In the genomic region with DNA sequence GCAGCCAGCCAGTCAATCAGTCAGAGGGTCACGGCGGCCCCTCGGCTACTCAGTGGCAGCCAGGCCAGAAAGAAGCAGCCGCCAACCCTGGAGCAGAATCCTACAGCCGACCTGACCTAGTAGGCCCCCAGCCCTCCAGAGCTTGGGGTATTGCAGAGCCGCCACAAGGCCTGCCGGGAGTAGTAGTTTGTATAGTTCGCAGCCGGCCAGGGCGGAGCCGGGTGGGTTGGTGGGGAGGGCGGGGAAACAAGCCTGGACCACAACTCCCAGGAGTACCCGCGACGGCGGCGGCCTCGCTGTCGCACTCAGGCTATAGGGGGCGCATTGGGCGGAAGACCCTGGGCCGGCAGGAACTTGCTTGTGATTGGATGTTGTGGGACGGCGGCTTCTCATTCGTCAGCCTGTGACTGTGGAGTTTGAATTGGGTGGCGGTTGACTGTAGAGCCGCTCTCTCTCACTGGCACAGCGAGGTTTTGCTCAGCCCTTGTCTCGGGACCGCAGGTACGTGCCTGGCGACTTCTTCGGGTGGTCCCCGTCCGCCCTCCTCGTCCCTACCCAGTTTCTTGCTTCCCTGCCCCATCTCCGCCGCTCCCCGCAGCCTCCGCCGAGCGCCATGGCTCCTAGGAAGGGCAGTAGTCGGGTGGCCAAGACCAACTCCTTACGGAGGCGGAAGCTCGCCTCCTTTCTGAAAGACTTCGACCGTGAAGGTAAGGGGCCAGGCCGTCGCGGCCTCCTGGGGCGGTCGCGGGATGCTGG, we compare ENCODE assay signal across 1 cellular context.
A peak's percentile ranks its signal among the peaks of the same experiment; 100 is the strongest.
TF ChIP-seq lines count a peak whose summit lies in the region.

TSS of gene CDCA8 (plus strand) at position 439 of the 756 bp plus-strand sequence. CDS start at position 614, 175 bp downstream.

TF ChIP-seq in K562, 482 proteins besides CTCF, POLR2A, EP300 and RAD21 (continued from another document and continues in another):
- TF ChIP-seq POLR3A (IDR thresholded peaks at IDR 0.05; ENCODE audit: borderline replicate concordance, extremely low read depth, insufficient read depth, insufficient read length) (no peak), GTF2B (IDR thresholded peaks at IDR 0.05; ENCODE audit: extremely low read depth, insufficient read length) (no peak), ZFP30 (CRISPR knock-in tag; IDR thresholded peaks at IDR 0.05; ENCODE audit: borderline replicate concordance) (no peak), PHF21A (IDR thresholded peaks at IDR 0.05; ENCODE audit: borderline replicate concordance, low read depth) (no peak), ZBTB1 (CRISPR knock-in tag; IDR thresholded peaks at IDR 0.05; ENCODE audit: borderline replicate concordance, low read depth) (no peak; the same call in 1 of the 2 replicates), HEY1 (CRISPR knock-in tag; IDR thresholded peaks at IDR 0.05; ENCODE audit: borderline replicate concordance) (no peak), CREB3L1 (IDR thresholded peaks at IDR 0.05; ENCODE audit: borderline replicate concordance, low read depth) (peak; percentile 82), PURB (CRISPR knock-in tag; IDR thresholded peaks at IDR 0.05; ENCODE audit: low read depth) (no peak), NFYB (IDR thresholded peaks at IDR 0.05; ENCODE audit: extremely low read depth, insufficient read length) (peak; percentile 89), NFIX (CRISPR knock-in tag; IDR thresholded peaks at IDR 0.05; ENCODE audit: low read depth) (no peak), ZNF232 (CRISPR knock-in tag; IDR thresholded peaks at IDR 0.05) (0 out of 2 replicates have a peak, but pooled peaks have one; percentile 73), ZMIZ1 (IDR thresholded peaks at IDR 0.05; ENCODE audit: low read depth in 2 of 2, low read length in 2 of 2) (no peak), CC2D1A (IDR thresholded peaks at IDR 0.05) (peak; percentile 68), LEF1 (IDR thresholded peaks at IDR 0.05) (no peak), FUS (optimal IDR thresholded peaks at IDR 0.05; ENCODE audit: low read depth, low read length) (no peak), CEBPG (CRISPR knock-in tag; IDR thresholded peaks at IDR 0.05) (no peak; the same call in 1 of the 2 replicates), CEBPG (tag; conservative IDR thresholded peaks at IDR 0.05 in 1 of 2, IDR thresholded peaks at IDR 0.05 in 1 of 2) (peak in 1 of 2 experiments; percentile 23; a peak in 1 of 4 replicates), RBM17 (IDR thresholded peaks at IDR 0.05; ENCODE audit: borderline replicate concordance, low read depth, low read length) (no peak), JUN (IDR thresholded peaks at IDR 0.05; ENCODE audit: borderline replicate concordance, low read depth, low read length) (peak; percentile 39), JUN (CRISPR knock-in tag; IDR thresholded peaks at IDR 0.05; ENCODE audit: borderline replicate concordance) (peak; percentile 92; the same call in 1 of the 2 replicates), C11orf30 (IDR thresholded peaks at IDR 0.05; ENCODE audit: low read depth) (peak; percentile 99), CBX1 (IDR thresholded peaks at IDR 0.05; ENCODE audit: low read depth) (no peak), ZBTB26 (CRISPR knock-in tag; IDR thresholded peaks at IDR 0.05) (no peak), ZNF79 (CRISPR knock-in tag; IDR thresholded peaks at IDR 0.05; ENCODE audit: low read depth) (no peak), ZBTB17 (CRISPR knock-in tag; IDR thresholded peaks at IDR 0.05) (no peak; the same call in 1 of the 2 replicates), SRSF9 (IDR thresholded peaks at IDR 0.05; ENCODE audit: borderline replicate concordance, low read depth, low read length) (no peak), ZNF696 (CRISPR knock-in tag; conservative IDR thresholded peaks at IDR 0.05) (no peak), SRSF7 (optimal IDR thresholded peaks at IDR 0.05; ENCODE audit: low read depth, low read length) (no peak), POLR2H (tag; IDR thresholded peaks at IDR 0.05; ENCODE audit: low read depth) (0 out of 2 replicates have a peak, but pooled peaks have one; percentile 57), RUNX1 (IDR thresholded peaks at IDR 0.05; ENCODE audit: low read depth) (no peak), PHB2 (IDR thresholded peaks at IDR 0.05; ENCODE audit: low read depth) (no peak), KAT2B (IDR thresholded peaks at IDR 0.05; ENCODE audit: low read depth, low read length) (peak; percentile 96), BDP1 (IDR thresholded peaks at IDR 0.05; ENCODE audit: insufficient read depth, insufficient read length) (no peak), HNRNPK (IDR thresholded peaks at IDR 0.05; ENCODE audit: low read depth, low read length, poor library complexity, severe bottlenecking) (no peak), PML (IDR thresholded peaks at IDR 0.05; ENCODE audit: low read length) (0 out of 2 replicates have a peak, but pooled peaks have one; percentile 19), ZNF239 (CRISPR knock-in tag; IDR thresholded peaks at IDR 0.05) (no peak), ZNF444 (CRISPR knock-in tag; IDR thresholded peaks at IDR 0.05) (no peak), LCOR (CRISPR knock-in tag; IDR thresholded peaks at IDR 0.05) (peak; percentile 84), ZNF764 (CRISPR knock-in tag; IDR thresholded peaks at IDR 0.05; ENCODE audit: low read depth) (no peak), RBM15 (IDR thresholded peaks at IDR 0.05; ENCODE audit: insufficient read depth, low read length) (no peak), STAT5A (IDR thresholded peaks at IDR 0.05; ENCODE audit: borderline replicate concordance, low read length) (no peak), SIN3B (IDR thresholded peaks at IDR 0.05; ENCODE audit: low read depth) (peak; percentile 96)
- TF ChIP-seq, protein P1, sequence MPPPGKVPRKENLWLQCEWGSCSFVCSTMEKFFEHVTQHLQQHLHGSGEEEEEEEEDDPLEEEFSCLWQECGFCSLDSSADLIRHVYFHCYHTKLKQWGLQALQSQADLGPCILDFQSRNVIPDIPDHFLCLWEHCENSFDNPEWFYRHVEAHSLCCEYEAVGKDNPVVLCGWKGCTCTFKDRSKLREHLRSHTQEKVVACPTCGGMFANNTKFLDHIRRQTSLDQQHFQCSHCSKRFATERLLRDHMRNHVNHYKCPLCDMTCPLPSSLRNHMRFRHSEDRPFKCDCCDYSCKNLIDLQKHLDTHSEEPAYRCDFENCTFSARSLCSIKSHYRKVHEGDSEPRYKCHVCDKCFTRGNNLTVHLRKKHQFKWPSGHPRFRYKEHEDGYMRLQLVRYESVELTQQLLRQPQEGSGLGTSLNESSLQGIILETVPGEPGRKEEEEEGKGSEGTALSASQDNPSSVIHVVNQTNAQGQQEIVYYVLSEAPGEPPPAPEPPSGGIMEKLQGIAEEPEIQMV (tag; conservative IDR thresholded peaks at IDR 0.05; ENCODE audit: low read depth), result no peak
- TF ChIP-seq, protein P2, sequence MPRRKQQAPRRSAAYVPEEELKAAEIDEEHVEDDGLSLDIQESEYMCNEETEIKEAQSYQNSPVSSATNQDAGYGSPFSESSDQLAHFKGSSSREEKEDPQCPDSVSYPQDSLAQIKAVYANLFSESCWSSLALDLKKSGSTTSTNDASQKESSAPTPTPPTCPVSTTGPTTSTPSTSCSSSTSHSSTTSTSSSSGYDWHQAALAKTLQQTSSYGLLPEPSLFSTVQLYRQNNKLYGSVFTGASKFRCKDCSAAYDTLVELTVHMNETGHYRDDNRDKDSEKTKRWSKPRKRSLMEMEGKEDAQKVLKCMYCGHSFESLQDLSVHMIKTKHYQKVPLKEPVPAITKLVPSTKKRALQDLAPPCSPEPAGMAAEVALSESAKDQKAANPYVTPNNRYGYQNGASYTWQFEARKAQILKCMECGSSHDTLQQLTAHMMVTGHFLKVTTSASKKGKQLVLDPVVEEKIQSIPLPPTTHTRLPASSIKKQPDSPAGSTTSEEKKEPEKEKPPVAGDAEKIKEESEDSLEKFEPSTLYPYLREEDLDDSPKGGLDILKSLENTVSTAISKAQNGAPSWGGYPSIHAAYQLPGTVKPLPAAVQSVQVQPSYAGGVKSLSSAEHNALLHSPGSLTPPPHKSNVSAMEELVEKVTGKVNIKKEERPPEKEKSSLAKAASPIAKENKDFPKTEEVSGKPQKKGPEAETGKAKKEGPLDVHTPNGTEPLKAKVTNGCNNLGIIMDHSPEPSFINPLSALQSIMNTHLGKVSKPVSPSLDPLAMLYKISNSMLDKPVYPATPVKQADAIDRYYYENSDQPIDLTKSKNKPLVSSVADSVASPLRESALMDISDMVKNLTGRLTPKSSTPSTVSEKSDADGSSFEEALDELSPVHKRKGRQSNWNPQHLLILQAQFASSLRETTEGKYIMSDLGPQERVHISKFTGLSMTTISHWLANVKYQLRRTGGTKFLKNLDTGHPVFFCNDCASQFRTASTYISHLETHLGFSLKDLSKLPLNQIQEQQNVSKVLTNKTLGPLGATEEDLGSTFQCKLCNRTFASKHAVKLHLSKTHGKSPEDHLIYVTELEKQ (CRISPR knock-in tag; IDR thresholded peaks at IDR 0.05), result no peak
- TF ChIP-seq, protein P3, sequence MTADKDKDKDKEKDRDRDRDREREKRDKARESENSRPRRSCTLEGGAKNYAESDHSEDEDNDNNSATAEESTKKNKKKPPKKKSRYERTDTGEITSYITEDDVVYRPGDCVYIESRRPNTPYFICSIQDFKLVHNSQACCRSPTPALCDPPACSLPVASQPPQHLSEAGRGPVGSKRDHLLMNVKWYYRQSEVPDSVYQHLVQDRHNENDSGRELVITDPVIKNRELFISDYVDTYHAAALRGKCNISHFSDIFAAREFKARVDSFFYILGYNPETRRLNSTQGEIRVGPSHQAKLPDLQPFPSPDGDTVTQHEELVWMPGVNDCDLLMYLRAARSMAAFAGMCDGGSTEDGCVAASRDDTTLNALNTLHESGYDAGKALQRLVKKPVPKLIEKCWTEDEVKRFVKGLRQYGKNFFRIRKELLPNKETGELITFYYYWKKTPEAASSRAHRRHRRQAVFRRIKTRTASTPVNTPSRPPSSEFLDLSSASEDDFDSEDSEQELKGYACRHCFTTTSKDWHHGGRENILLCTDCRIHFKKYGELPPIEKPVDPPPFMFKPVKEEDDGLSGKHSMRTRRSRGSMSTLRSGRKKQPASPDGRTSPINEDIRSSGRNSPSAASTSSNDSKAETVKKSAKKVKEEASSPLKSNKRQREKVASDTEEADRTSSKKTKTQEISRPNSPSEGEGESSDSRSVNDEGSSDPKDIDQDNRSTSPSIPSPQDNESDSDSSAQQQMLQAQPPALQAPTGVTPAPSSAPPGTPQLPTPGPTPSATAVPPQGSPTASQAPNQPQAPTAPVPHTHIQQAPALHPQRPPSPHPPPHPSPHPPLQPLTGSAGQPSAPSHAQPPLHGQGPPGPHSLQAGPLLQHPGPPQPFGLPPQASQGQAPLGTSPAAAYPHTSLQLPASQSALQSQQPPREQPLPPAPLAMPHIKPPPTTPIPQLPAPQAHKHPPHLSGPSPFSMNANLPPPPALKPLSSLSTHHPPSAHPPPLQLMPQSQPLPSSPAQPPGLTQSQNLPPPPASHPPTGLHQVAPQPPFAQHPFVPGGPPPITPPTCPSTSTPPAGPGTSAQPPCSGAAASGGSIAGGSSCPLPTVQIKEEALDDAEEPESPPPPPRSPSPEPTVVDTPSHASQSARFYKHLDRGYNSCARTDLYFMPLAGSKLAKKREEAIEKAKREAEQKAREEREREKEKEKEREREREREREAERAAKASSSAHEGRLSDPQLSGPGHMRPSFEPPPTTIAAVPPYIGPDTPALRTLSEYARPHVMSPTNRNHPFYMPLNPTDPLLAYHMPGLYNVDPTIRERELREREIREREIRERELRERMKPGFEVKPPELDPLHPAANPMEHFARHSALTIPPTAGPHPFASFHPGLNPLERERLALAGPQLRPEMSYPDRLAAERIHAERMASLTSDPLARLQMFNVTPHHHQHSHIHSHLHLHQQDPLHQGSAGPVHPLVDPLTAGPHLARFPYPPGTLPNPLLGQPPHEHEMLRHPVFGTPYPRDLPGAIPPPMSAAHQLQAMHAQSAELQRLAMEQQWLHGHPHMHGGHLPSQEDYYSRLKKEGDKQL (CRISPR knock-in tag; IDR thresholded peaks at IDR 0.05; ENCODE audit: borderline replicate concordance), result no peak
